Comparison of ENCODE assay signal across 18 cellular contexts in the genomic region with DNA sequence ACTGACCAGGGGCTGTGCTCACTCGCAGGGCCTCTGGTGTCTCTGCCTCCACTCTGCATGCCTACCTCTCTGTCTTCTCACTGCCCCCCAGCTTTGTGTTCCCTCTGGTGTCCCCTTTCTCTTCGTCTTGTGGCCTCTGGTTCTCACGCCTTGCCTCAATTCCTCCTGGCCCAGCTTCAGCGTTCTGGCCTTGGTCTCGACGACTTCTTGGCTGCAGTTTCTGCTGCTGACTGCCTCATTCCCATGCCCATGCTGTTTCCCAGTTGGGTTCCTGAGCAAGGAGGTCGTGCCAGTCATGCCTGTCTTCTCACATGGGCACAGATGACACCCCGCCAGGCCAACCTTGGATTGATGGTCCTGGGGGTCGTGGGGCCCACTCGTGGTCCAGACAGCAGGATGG.
DNase-seq lines count a peak whose midpoint lies in the region; ATAC-seq lines count a peak whose summit lies in the region.
"Had no signal": no experiment of that assay in that cellular context is flagged by ENCODE, and none has a peak within 500 bp of the region (broad histone marks: within the 10 kb centered on the region; RNA-seq: fewer than 3 reads in every experiment).

No MANE protein-coding gene starts in this region.

- H3K9ac ChIP-seq in mesendoderm (ENCODE audit: low read length): no peak overlapping the region
- no peak overlapping the region for H3K9ac ChIP-seq in neuronal stem cell (ENCODE audit: low read depth, low read length, poor library complexity)

- H4K91ac ChIP-seq in neuronal stem cell (ENCODE audit: low read depth, low read length, poor library complexity): no peak overlapping the region

- no peak overlapping the region for H2BK15ac ChIP-seq in mesendoderm (replicated peaks; ENCODE audit: low read depth)
- no peak overlapping the region for H2BK15ac ChIP-seq in neuronal stem cell (ENCODE audit: low read length)

- WGBS in mesendoderm (ENCODE audit: extremely low coverage, insufficient coverage, low lambda C conversion rate): no CpG with 5 or more reads among the region's 10 CpGs
- no CpG with 5 or more reads among the region's 10 CpGs for WGBS in neuronal stem cell (ENCODE audit: extremely low coverage in 2 of 2, insufficient read length in 2 of 2, insufficient replicate concordance in 1 of 2), 2 donors

- H3K4me2 ChIP-seq in mesendoderm (ENCODE audit: low read length) (no peak overlapping the region), neuronal stem cell (ENCODE audit: insufficient read depth, low read length, poor library complexity, severe bottlenecking) (no peak overlapping the region)

- no peak overlapping the region for H3K14ac ChIP-seq in neuronal stem cell (ENCODE audit: low read length)

- H3K27ac ChIP-seq in mesendoderm (ENCODE audit: low read depth, low read length): no peak overlapping the region
- H3K27ac ChIP-seq in neuronal stem cell (replicated peaks; ENCODE audit: low read length): no peak overlapping the region

- no peaks in the 10 kb centered on the region for H3K79me2 ChIP-seq in mesendoderm (ENCODE audit: control insufficient read depth, insufficient read depth, low read length)

- no peak overlapping the region for H2AK5ac ChIP-seq in mesendoderm (ENCODE audit: low read length)
- H2AK5ac ChIP-seq in neuronal stem cell (ENCODE audit: low read depth, low read length): peak overlapping the region; percentile 5

- H3K4ac ChIP-seq in mesendoderm (ENCODE audit: low read depth, low read length) (no peak overlapping the region), neuronal stem cell (ENCODE audit: low read length) (no peak overlapping the region)

- H2AFZ ChIP-seq in neuronal stem cell (ENCODE audit: low read length): no peak overlapping the region

- in situ Hi-C loops in G401 (cut with HindIII; ENCODE audit: low sequenced_read_pairs): no loop called here

- no peak overlapping the region for H2BK5ac ChIP-seq in mesendoderm (ENCODE audit: low read length)
- no peak overlapping the region for H2BK5ac ChIP-seq in neuronal stem cell (ENCODE audit: low read length)

- ATAC-seq in GM21528 (IDR thresholded peaks at IDR 0.05; ENCODE audit: low FRiP score, unreplicated experiment) (no peak), GM21619 (IDR thresholded peaks at IDR 0.05; ENCODE audit: unreplicated experiment) (no peak)
- ATAC-seq: GM12878, HCT116 had no signal

- H3K79me1 ChIP-seq in mesendoderm (ENCODE audit: low read length) (no peaks in the 10 kb centered on the region), neuronal stem cell (ENCODE audit: low read depth, low read length) (no peaks in the 10 kb centered on the region)

- H2BK12ac ChIP-seq in neuronal stem cell (ENCODE audit: low read length): no peak overlapping the region

- H4K8ac ChIP-seq in mesendoderm (ENCODE audit: low read depth, low read length): no peak overlapping the region
- H4K8ac ChIP-seq in neuronal stem cell (ENCODE audit: low read depth, low read length): no peak overlapping the region

- no peaks in the 10 kb centered on the region for H3K36me3 ChIP-seq in mesendoderm (ENCODE audit: control insufficient read depth, insufficient read depth, low read length)
- no peaks in the 10 kb centered on the region for H3K36me3 ChIP-seq in neuronal stem cell (replicated peaks in 1 of 2; ENCODE audit: control insufficient read depth in 2 of 2, insufficient read depth in 2 of 2, low read length in 2 of 2)
- no peaks in the 10 kb centered on the region for H3K36me3 ChIP-seq in H7 (replicated peaks; ENCODE audit: control insufficient read depth, insufficient read depth, low read length)

- H3K18ac ChIP-seq in mesendoderm (ENCODE audit: low read length) (no peak overlapping the region), neuronal stem cell (ENCODE audit: low read length) (peak overlapping the region; percentile 62)

- H3K4me3 ChIP-seq in mesendoderm (ENCODE audit: low read length) (no peak overlapping the region), neuronal stem cell (ENCODE audit: low read length in 2 of 2) (peak overlapping the region in 1 of 2 donors; percentile 10), H7 (ENCODE audit: insufficient read depth, low read depth, low read length) (no peak overlapping the region)
- H3K4me3 ChIP-seq: GM12878 had no signal

- no peak overlapping the region for H2BK120ac ChIP-seq in mesendoderm (ENCODE audit: low read depth, low read length)
- H2BK120ac ChIP-seq in neuronal stem cell (ENCODE audit: low read depth, low read length): no peak overlapping the region

- H3K56ac ChIP-seq in mesendoderm (ENCODE audit: low read length): no peak overlapping the region

- H3K23ac ChIP-seq in mesendoderm (ENCODE audit: low read length) (peak overlapping the region; percentile 66), neuronal stem cell (ENCODE audit: low read depth, low read length, poor library complexity) (no peak overlapping the region)

- DNase-seq in G401 (ENCODE audit: low spot score) (peak; percentile 33), cerebellar cortex (ENCODE audit: low spot score) (peak; percentile 27), mesendoderm (no peak), neuronal stem cell (ENCODE audit: low spot score) (no peak), H7 (no peak)
- no peak for DNase-seq in activated CD4-positive, CD25-positive, alpha-beta regulatory T cell treated with anti-CD3 and anti-CD28 coated beads, Interleukin-2, amount 50 U/mL, for 72 hours
- DNase-seq: C1 segment of cervical spinal cord; Caco-2; CD4-positive, alpha-beta memory T cell; DMS153; DND-41; GDM1; GOT3; H9 had no signal

- H4K5ac ChIP-seq in mesendoderm (ENCODE audit: low read length): no peak overlapping the region

- H3K27me3 ChIP-seq in mesendoderm (ENCODE audit: insufficient read depth, low read length, poor library complexity) (no peaks in the 10 kb centered on the region), neuronal stem cell (ENCODE audit: control insufficient read depth in 3 of 3, insufficient read depth in 3 of 3, low read depth in 1 of 3, low read length in 3 of 3) (peaks cover 0 to 18% (median 0%) of the 10 kb centered on the region in 3 experiments), H7 (ENCODE audit: control insufficient read depth, insufficient read depth, low read length) (no peaks in the 10 kb centered on the region)

- no peaks in the 10 kb centered on the region for H3K9me3 ChIP-seq in neuronal stem cell (replicated peaks in 1 of 2; ENCODE audit: control insufficient read depth in 2 of 2, insufficient read depth in 1 of 2, low read depth in 1 of 2, low read length in 2 of 2)
- H3K9me3 ChIP-seq: Caco-2 had no signal

- H3K4me1 ChIP-seq in mesendoderm (ENCODE audit: control insufficient read depth, low read depth, low read length) (no peaks in the 10 kb centered on the region), neuronal stem cell (ENCODE audit: control insufficient read depth in 2 of 2, insufficient read depth in 1 of 2, low read depth in 1 of 2, low read length in 2 of 2) (peaks cover 0 to 14% of the 10 kb centered on the region in 2 donors)
- H3K4me1 ChIP-seq: Caco-2 had no signal

Comparison
In these comparisons a context has a peak if more than half of its experiments do, and no peak if none do; other contexts are left out.
1. DNase-seq: peak in G401 (single experiment) and cerebellar cortex (single experiment); none in mesendoderm (single experiment), neuronal stem cell (single experiment), H7 (single experiment) and activated CD4-positive, CD25-positive, alpha-beta regulatory T cell treated with anti-CD3 and anti-CD28 coated beads, Interleukin-2, amount 50 U/mL, for 72 hours (single experiment).